ENCODE assay signal across 7 cellular contexts in the genomic region with DNA sequence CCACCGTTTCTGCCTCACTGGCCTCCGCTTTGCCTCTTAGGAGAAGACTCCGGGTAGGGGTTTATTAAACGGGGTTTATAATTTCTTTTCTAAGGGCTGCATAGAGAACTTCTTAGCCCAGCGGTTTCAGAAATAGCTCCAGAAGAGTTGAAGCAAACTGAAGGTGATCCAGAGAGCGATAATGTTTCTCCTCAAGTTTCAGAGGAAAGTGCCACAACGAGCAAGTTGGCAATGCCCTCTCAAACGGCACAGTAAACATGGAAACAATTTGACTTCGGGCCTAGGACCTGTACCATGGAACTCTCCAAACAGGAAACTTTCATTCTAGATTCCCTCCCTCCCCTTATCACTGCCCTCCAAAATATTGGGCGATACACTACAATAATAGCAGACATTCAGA. TPM values are rescaled to one million over a fixed set of nuclear protein-coding genes. Genes with fewer than 3 reads are reported as not detected.
DNase-seq lines count a peak whose midpoint lies in the region; ATAC-seq, FAIRE-seq and TF ChIP-seq lines count a peak whose summit lies in the region.

No MANE protein-coding gene starts in this region.

- peak overlapping the region; percentile 96 for H3K4me3 Mint-ChIP-seq in activated naive CD8-positive, alpha-beta T cell treated with anti-CD3 and anti-CD28 coated beads, Interleukin-2, amount 10 ng/mL, durations not matched to agents 7 days and 5 days

- H3K4me1 ChIP-seq in IMR-90 (ENCODE audit: control insufficient read depth, insufficient read depth, low read length) (no peaks in the 10 kb centered on the region), kidney (ENCODE audit: control insufficient read depth in 1 of 2, insufficient read depth in 1 of 2, low read depth in 1 of 2, low read length in 2 of 2) (peaks cover 10 to 11% of the 10 kb centered on the region in 2 donors)

- H3K9ac ChIP-seq in IMR-90 (ENCODE audit: low read depth, low read length) (peak overlapping the region; percentile 94), kidney (ENCODE audit: low read length in 2 of 2) (peak overlapping the region; percentile 61 to 77)

- WGBS in IMR-90 (ENCODE audit: extremely low coverage in 2 of 2, insufficient read length in 1 of 2), 2 experiments, result 26% methylated on average over 5 of the region's 10 CpGs; no CpG with 5 or more reads in 1 of the 2 experiments

- H3K4ac ChIP-seq in IMR-90 (ENCODE audit: low read depth, low read length), result peak overlapping the region; percentile 76

- peak overlapping the region; percentile 96 to 97; a peak in 3 of 4 replicates for H4K8ac ChIP-seq in IMR-90 (ENCODE audit: low read depth in 2 of 2, low read length in 2 of 2)

- H2AK9ac ChIP-seq in IMR-90 (replicated peaks; ENCODE audit: low read depth, low read length, poor library complexity), result peak overlapping the region; percentile 90

- TF ChIP-seq CTCF in IMR-90 (conservative IDR thresholded peaks at IDR 0.05; ENCODE audit: low read depth, low read length) (no peak), kidney (IDR thresholded peaks at IDR 0.05; ENCODE audit: borderline replicate concordance, extremely low read depth, insufficient read depth) (no peak)

- 0 out of 2 replicates have a peak overlapping the region, but pooled peaks have one; percentile 63 for H4K91ac ChIP-seq in IMR-90 (ENCODE audit: insufficient read depth, low read depth, low read length)

- H4K5ac ChIP-seq in IMR-90 (ENCODE audit: low read depth, low read length), result peak overlapping the region; percentile 28; the same call in 1 of the 2 replicates

- H3K36me3 ChIP-seq in IMR-90 (ENCODE audit: control insufficient read depth, insufficient read depth, low read length) (peaks cover 11% of the 10 kb centered on the region), kidney (ENCODE audit: control insufficient read depth in 1 of 2, insufficient read depth in 2 of 2, low read length in 2 of 2) (peaks cover 2 to 8% of the 10 kb centered on the region in 2 donors)

- intact Hi-C loops in IMR-90 (cut with micrococcal nuclease) (loop anchor here (2.0 to 5.0 kb wide), 2 partner anchors 35 to 70 kb away; no protein-coding TSS in a partner anchor), kidney (cut with DNase I) (no loop called here)

- H2AFZ ChIP-seq in IMR-90 (replicated peaks; ENCODE audit: low read length, poor library complexity), result peak overlapping the region; percentile 98

- peak overlapping the region; percentile 95 for H3K27ac ChIP-seq in IMR-90 (ENCODE audit: insufficient read depth, low read length)
- no peak overlapping the region for H3K27ac ChIP-seq in kidney (ENCODE audit: low read depth in 2 of 2, low read length in 2 of 2)
- H3K27ac ChIP-seq in substantia nigra (ENCODE audit: low read depth, low read length, poor library complexity, severe bottlenecking), result peak overlapping the region; percentile 69

- H2BK20ac ChIP-seq in IMR-90 (ENCODE audit: low read depth, low read length), result no peak overlapping the region

- peaks cover 30% of the 10 kb centered on the region for H3K4me1 Mint-ChIP-seq in activated naive CD8-positive, alpha-beta T cell treated with anti-CD3 and anti-CD28 coated beads, Interleukin-2, amount 10 ng/mL, durations not matched to agents 7 days and 5 days

- peak overlapping the region; percentile 88 for H3K4me3 ChIP-seq in IMR-90 (ENCODE audit: insufficient read depth, low read depth, low read length)
- peak overlapping the region; percentile 83 to 93 for H3K4me3 ChIP-seq in kidney (ENCODE audit: low read length in 2 of 2)

- H2BK120ac ChIP-seq in IMR-90 (ENCODE audit: low read depth, low read length), result peak overlapping the region; percentile 49; the same call in 1 of the 2 replicates

- H3K27ac Mint-ChIP-seq in activated naive CD8-positive, alpha-beta T cell treated with anti-CD3 and anti-CD28 coated beads, Interleukin-2, amount 10 ng/mL, durations not matched to agents 7 days and 5 days, result peak overlapping the region; percentile 98

- CTCF ChIA-PET in IMR-90 (lab: Yijun Ruan, JAX), result interaction anchor here (0.6 to 1.3 kb wide), 7 partner anchors 170 to 327 kb away, joined by 3 to 5 read pairs (median 4); a partner anchor contains a TSS

- peak overlapping the region; percentile 81 for H2AK5ac ChIP-seq in IMR-90 (ENCODE audit: low read depth, low read length)

- POLR2A ChIA-PET in IMR-90 (lab: Charles Lee; ENCODE audit: unreplicated experiment), result interaction anchor here (0.5 to 0.7 kb wide), 4 partner anchors 76 to 822 kb away, joined by 3 to 11 read pairs (median 4); no protein-coding TSS in a partner anchor
- POLR2A ChIA-PET in activated naive CD8-positive, alpha-beta T cell treated with anti-CD3 and anti-CD28 coated beads, Interleukin-2, amount 10 ng/mL, durations not matched to agents 7 days and 5 days (lab: Charles Lee), result interaction anchor here (0.7 to 5.7 kb wide), 13 partner anchors 12 to 812 kb away, joined by 3 to 74 read pairs (median 4); a partner anchor contains a TSS

- H3K18ac ChIP-seq in IMR-90 (ENCODE audit: low read depth, low read length), result no peak overlapping the region

- no peak for TF ChIP-seq POLR2A in IMR-90 (IDR thresholded peaks at IDR 0.05; ENCODE audit: low read depth, low read length)

- H3K79me1 ChIP-seq in IMR-90 (ENCODE audit: low read depth in 1 of 2, low read length in 2 of 2), result peaks cover 19 to 53% of the 10 kb centered on the region in 2 experiments; a peak in 3 of 4 replicates

- DNase-seq in IMR-90 (no peak), kidney (no peak), substantia nigra (lab: John Stamatoyannopoulos, UW) (no peak), inferior parietal cortex (ENCODE audit: extremely low spot score) (no peak)
- no peak for DNase-seq in activated naive CD8-positive, alpha-beta T cell treated with anti-CD3 and anti-CD28 coated beads, Interleukin-2, amount 10 ng/mL, durations not matched to agents 7 days and 5 days

- peak overlapping the region; percentile 42; the same call in 1 of the 3 replicates for H2BK15ac ChIP-seq in IMR-90 (ENCODE audit: low read depth, low read length)

- peaks cover 18% of the 10 kb centered on the region for H4K20me1 ChIP-seq in IMR-90 (ENCODE audit: insufficient read depth, low read length)

- TF ChIP-seq RAD21 in IMR-90 (IDR thresholded peaks at IDR 0.05; ENCODE audit: low read length), result no peak

- peak overlapping the region; percentile 87 for H3K14ac ChIP-seq in IMR-90 (replicated peaks; ENCODE audit: low read depth, low read length)

- in situ Hi-C loops in IMR-90 (cut with MboI; ENCODE audit: low sequenced_read_pairs), result loop anchor here (5.0 to 10.0 kb wide), 3 partner anchors 170 to 812 kb away; a partner anchor contains a TSS

- peak overlapping the region; percentile 96 for H2BK5ac ChIP-seq in IMR-90 (ENCODE audit: low read depth, low read length, poor library complexity, severe bottlenecking)

- FAIRE-seq in kidney (lab: Jason Lieb, UNC), result no peak

- peak overlapping the region; percentile 95 for H3K23ac ChIP-seq in IMR-90 (ENCODE audit: low read depth, low read length)

- peaks cover 10% of the 10 kb centered on the region for H3K36me3 Mint-ChIP-seq in activated naive CD8-positive, alpha-beta T cell treated with anti-CD3 and anti-CD28 coated beads, Interleukin-2, amount 10 ng/mL, durations not matched to agents 7 days and 5 days

- no peaks in the 10 kb centered on the region for H3K27me3 ChIP-seq in IMR-90 (ENCODE audit: control insufficient read depth, insufficient read depth, low read length)

- no peaks in the 10 kb centered on the region for H3K27me3 Mint-ChIP-seq in activated naive CD8-positive, alpha-beta T cell treated with anti-CD3 and anti-CD28 coated beads, Interleukin-2, amount 10 ng/mL, durations not matched to agents 7 days and 5 days

- peaks cover 3% of the 10 kb centered on the region; the same call in 1 of the 2 replicates for H3K9me1 ChIP-seq in IMR-90 (ENCODE audit: insufficient read depth, low read length)

- H3K9me3 Mint-ChIP-seq in activated naive CD8-positive, alpha-beta T cell treated with anti-CD3 and anti-CD28 coated beads, Interleukin-2, amount 10 ng/mL, durations not matched to agents 7 days and 5 days, result no peaks in the 10 kb centered on the region

- H3K56ac ChIP-seq in IMR-90 (ENCODE audit: extremely low read depth, insufficient read depth, low read length), result peak overlapping the region; percentile 90; the same call in 1 of the 2 replicates

- no peaks in the 10 kb centered on the region for H3K9me3 ChIP-seq in IMR-90 (ENCODE audit: control insufficient read depth, insufficient read depth, low read length)
- no peaks in the 10 kb centered on the region for H3K9me3 ChIP-seq in kidney (ENCODE audit: control insufficient read depth in 1 of 2, low read length in 2 of 2)

- peak overlapping the region; percentile 86 for H3K4me2 ChIP-seq in IMR-90 (ENCODE audit: low read depth, low read length)

- TSS peak; percentile 35 for BruUV-seq in IMR-90 (replicated peaks; lab: Mats Ljungman, UMichigan)

- dilution Hi-C loops in IMR-90 (cut with HindIII; ENCODE audit: low sequenced_read_pairs, unreplicated experiment), result no loop called here

- ATAC-seq in IMR-90 (ENCODE audit: low read depth), result no peak
- no peak for ATAC-seq in activated naive CD8-positive, alpha-beta T cell treated with anti-CD3 and anti-CD28 coated beads, Interleukin-2, amount 10 ng/mL, durations not matched to agents 7 days and 5 days (ENCODE audit: low read depth)
- no peak for ATAC-seq in HG03565 (IDR thresholded peaks at IDR 0.05; ENCODE audit: unreplicated experiment)
- no peak for ATAC-seq in esophagus mucosa

TF ChIP-seq in IMR-90, 13 proteins besides CTCF, POLR2A, EP300 and RAD21 (continues in another document):
- TF ChIP-seq RFX5 (IDR thresholded peaks at IDR 0.05; ENCODE audit: low read depth, low read length) (no peak), MAFK (IDR thresholded peaks at IDR 0.05; ENCODE audit: low read depth, low read length) (no peak)

RNA-seq across cellular contexts. Expression of a gene that starts 1.0 kb away (rescaled TPM):
- total RNA-seq in IMR-90 (2012; rRNA removed) (181 and 229 TPM in 2 replicates), kidney (42.5 TPM), esophagus mucosa (28.2 TPM)
- polyA plus RNA-seq in IMR-90 (2012; rRNA removed) (89.8 and 93.6 TPM in 2 replicates), kidney (ENCODE audit: insufficient read depth, low read depth, low replicate concordance) (57.5 TPM)
- polyA plus RNA-seq in IMR-90 (2012; cell fraction: cytosol; rRNA removed), result 54.2 and 95.4 TPM in 2 replicates
- 84.2 and 143 TPM in 2 replicates for polyA plus RNA-seq in IMR-90 (2012; cell fraction: nucleus; rRNA removed; ENCODE audit: low replicate concordance)
- 10 to 100 TPM; 83.6 to 93.9 TPM for total RNA-seq in activated naive CD8-positive, alpha-beta T cell treated with anti-CD3 and anti-CD28 coated beads, Interleukin-2, amount 10 ng/mL, durations not matched to agents 7 days and 5 days

RNA-seq across cellular contexts. Expression of a gene that starts 23.1 kb away (rescaled TPM):
- total RNA-seq in IMR-90 (2012; rRNA removed) (36.4 and 47.5 TPM in 2 replicates), kidney (56.4 TPM), esophagus mucosa (32.2 TPM)
- polyA plus RNA-seq in IMR-90 (2012; rRNA removed) (90.1 and 97.4 TPM in 2 replicates), kidney (ENCODE audit: insufficient read depth, low read depth, low replicate concordance) (52.2 TPM)
- 53.3 and 63.2 TPM in 2 replicates for polyA plus RNA-seq in IMR-90 (2012; cell fraction: cytosol; rRNA removed)
- 505 and 1,239 TPM in 2 replicates for polyA plus RNA-seq in IMR-90 (2012; cell fraction: nucleus; rRNA removed; ENCODE audit: low replicate concordance)
- total RNA-seq in activated naive CD8-positive, alpha-beta T cell treated with anti-CD3 and anti-CD28 coated beads, Interleukin-2, amount 10 ng/mL, durations not matched to agents 7 days and 5 days, result 100 to 1,000 TPM; 101 to 115 TPM

Comparison
In these comparisons a context has a peak if more than half of its experiments do, and no peak if none do; other contexts are left out.
1. H3K27ac ChIP-seq: peak in IMR-90 (single experiment) and substantia nigra (single experiment); none in kidney (0 of 2).